ENCODE assay signal across 20 cellular contexts in the genomic region with DNA sequence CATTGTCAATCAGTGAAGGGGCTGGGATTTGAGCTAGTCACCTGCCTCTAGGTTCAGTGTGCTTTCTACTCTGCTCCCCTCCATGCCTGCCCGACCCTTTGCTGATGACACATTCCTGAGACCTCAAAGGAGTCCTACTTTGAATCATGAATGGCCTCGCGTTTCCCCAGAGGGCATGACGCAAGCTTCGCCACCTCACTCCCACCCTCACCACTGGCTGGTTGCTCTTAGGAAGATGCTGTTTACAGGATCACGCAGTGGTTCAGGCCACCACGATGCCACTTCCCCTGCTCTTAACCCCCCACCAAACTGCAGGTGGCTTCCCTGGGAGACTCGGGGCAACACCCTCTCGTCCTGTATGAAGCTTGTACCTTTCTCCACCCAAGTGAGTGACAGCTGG.
A peak's percentile ranks its signal among the peaks of the same experiment; 100 is the strongest.
DNase-seq lines count a peak whose midpoint lies in the region; ATAC-seq and TF ChIP-seq lines count a peak whose summit lies in the region.
"Had no signal": no experiment of that assay in that cellular context is flagged by ENCODE, and none has a peak within 500 bp of the region (broad histone marks: within the 10 kb centered on the region; RNA-seq: fewer than 3 reads in every experiment).

No MANE protein-coding gene starts in this region.

- H3K27ac Mint-ChIP-seq in activated CD8-positive, alpha-beta T cell treated with anti-CD3 and anti-CD28 coated beads for 36 hours: no peak overlapping the region
- H3K27ac Mint-ChIP-seq in activated CD8-positive, alpha-beta T cell treated with anti-CD3 and anti-CD28 coated beads, Interleukin-2, amount 10 ng/mL, durations not matched to agents 7 days and 5 days: no peak overlapping the region
- H3K27ac Mint-ChIP-seq in stimulated activated naive CD8-positive, alpha-beta T cell treated with anti-CD3 and anti-CD28 coated beads, Interleukin-15, amount 100 ng/mL, for 72 hours: no peak overlapping the region
- H3K27ac Mint-ChIP-seq: CD8-positive, alpha-beta memory T cell; GM23338 had no signal

- CTCF ChIA-PET in activated CD8-positive, alpha-beta T cell treated with anti-CD3 and anti-CD28 coated beads for 36 hours (lab: Charles Lee): no interaction called here
- CTCF ChIA-PET in activated CD8-positive, alpha-beta T cell treated with anti-CD3 and anti-CD28 coated beads, Interleukin-2, amount 10 ng/mL, durations not matched to agents 7 days and 5 days (lab: Charles Lee): no interaction called here

- H3K4me1 Mint-ChIP-seq in activated CD8-positive, alpha-beta T cell treated with anti-CD3 and anti-CD28 coated beads for 36 hours (ENCODE audit: low read depth): no peaks in the 10 kb centered on the region
- H3K4me1 Mint-ChIP-seq in activated CD8-positive, alpha-beta T cell treated with anti-CD3 and anti-CD28 coated beads, Interleukin-2, amount 10 ng/mL, durations not matched to agents 7 days and 5 days (ENCODE audit: low read depth): no peaks in the 10 kb centered on the region
- H3K4me1 Mint-ChIP-seq in stimulated activated naive CD8-positive, alpha-beta T cell treated with anti-CD3 and anti-CD28 coated beads, Interleukin-15, amount 100 ng/mL, for 72 hours: no peaks in the 10 kb centered on the region
- H3K4me1 Mint-ChIP-seq: CD8-positive, alpha-beta memory T cell had no signal

- peaks cover 19% of the 10 kb centered on the region for H3K27me3 Mint-ChIP-seq in activated CD8-positive, alpha-beta T cell treated with anti-CD3 and anti-CD28 coated beads for 36 hours
- peaks cover 15% of the 10 kb centered on the region for H3K27me3 Mint-ChIP-seq in activated CD8-positive, alpha-beta T cell treated with anti-CD3 and anti-CD28 coated beads, Interleukin-2, amount 10 ng/mL, durations not matched to agents 7 days and 5 days (ENCODE audit: low read depth)
- peaks cover 69% of the 10 kb centered on the region for H3K27me3 Mint-ChIP-seq in stimulated activated naive CD8-positive, alpha-beta T cell treated with anti-CD3 and anti-CD28 coated beads, Interleukin-15, amount 100 ng/mL, for 72 hours

- peak; percentile 5 for DNase-seq in activated CD8-positive, alpha-beta T cell treated with anti-CD3 and anti-CD28 coated beads for 36 hours
- DNase-seq in activated CD8-positive, alpha-beta T cell treated with anti-CD3 and anti-CD28 coated beads, Interleukin-2, amount 10 ng/mL, durations not matched to agents 7 days and 5 days: no peak
- peak in 1 of 2 donors; percentile 19 for DNase-seq in stimulated activated naive CD8-positive, alpha-beta T cell treated with anti-CD3 and anti-CD28 coated beads, Interleukin-15, amount 100 ng/mL, for 72 hours
- DNase-seq in stimulated activated naive CD8-positive, alpha-beta T cell treated with anti-CD3 and anti-CD28 coated beads, Interleukin-15, Interleukin-2, amounts not matched to agents 100 U/mL and 50 U/mL, for 24 hours: no peak
- DNase-seq in mesenteric fat pad (ENCODE audit: low spot score) (peak; percentile 43), NCI-H526 (lab: John Stamatoyannopoulos, UW) (no peak), globus pallidus (ENCODE audit: low spot score) (no peak)
- DNase-seq: Calu3; CD8-positive, alpha-beta memory T cell; DMS153; GDM1; HCEC 1CT; NCI-H1105; NCI-H146; NCI-H2029; NCI-H226; NCI-H510A treated with DMSO at 0.1 percent for 48 hours; NCI-H774; NK-92 treated with Interleukin-12 subunit alpha and Interleukin-12 subunit beta, amount 100 ng/mL, for 24 hours had no signal

- H3K36me3 Mint-ChIP-seq in activated CD8-positive, alpha-beta T cell treated with anti-CD3 and anti-CD28 coated beads for 36 hours (ENCODE audit: low read depth): no peaks in the 10 kb centered on the region
- H3K36me3 Mint-ChIP-seq in activated CD8-positive, alpha-beta T cell treated with anti-CD3 and anti-CD28 coated beads, Interleukin-2, amount 10 ng/mL, durations not matched to agents 7 days and 5 days (ENCODE audit: low read depth): no peaks in the 10 kb centered on the region
- H3K36me3 Mint-ChIP-seq: CD8-positive, alpha-beta memory T cell had no signal

- no peak for ATAC-seq in activated CD8-positive, alpha-beta T cell treated with anti-CD3 and anti-CD28 coated beads for 36 hours
- ATAC-seq in activated CD8-positive, alpha-beta T cell treated with anti-CD3 and anti-CD28 coated beads, Interleukin-2, amount 10 ng/mL, durations not matched to agents 7 days and 5 days: no peak
- ATAC-seq in stimulated activated naive CD8-positive, alpha-beta T cell treated with anti-CD3 and anti-CD28 coated beads, Interleukin-15, amount 100 ng/mL, for 72 hours: peak; percentile 54
- no peak for ATAC-seq in stimulated activated naive CD8-positive, alpha-beta T cell treated with anti-CD3 and anti-CD28 coated beads, Interleukin-15, Interleukin-2, amounts not matched to agents 100 U/mL and 50 U/mL, for 24 hours
- ATAC-seq: GM23338 had no signal

- TF ChIP-seq CTCF in activated CD8-positive, alpha-beta T cell treated with anti-CD3 and anti-CD28 coated beads for 36 hours (IDR thresholded peaks at IDR 0.05): no peak

- no peaks in the 10 kb centered on the region for H3K9me3 Mint-ChIP-seq in activated CD8-positive, alpha-beta T cell treated with anti-CD3 and anti-CD28 coated beads for 36 hours
- no peaks in the 10 kb centered on the region for H3K9me3 Mint-ChIP-seq in activated CD8-positive, alpha-beta T cell treated with anti-CD3 and anti-CD28 coated beads, Interleukin-2, amount 10 ng/mL, durations not matched to agents 7 days and 5 days (ENCODE audit: insufficient read depth)
- no peaks in the 10 kb centered on the region for H3K9me3 Mint-ChIP-seq in stimulated activated naive CD8-positive, alpha-beta T cell treated with anti-CD3 and anti-CD28 coated beads, Interleukin-15, amount 100 ng/mL, for 72 hours
- H3K9me3 Mint-ChIP-seq: GM23338 had no signal

- no peak overlapping the region for H3K4me3 Mint-ChIP-seq in activated CD8-positive, alpha-beta T cell treated with anti-CD3 and anti-CD28 coated beads for 36 hours
- no peak overlapping the region for H3K4me3 Mint-ChIP-seq in activated CD8-positive, alpha-beta T cell treated with anti-CD3 and anti-CD28 coated beads, Interleukin-2, amount 10 ng/mL, durations not matched to agents 7 days and 5 days
- no peak overlapping the region for H3K4me3 Mint-ChIP-seq in stimulated activated naive CD8-positive, alpha-beta T cell treated with anti-CD3 and anti-CD28 coated beads, Interleukin-15, amount 100 ng/mL, for 72 hours
- H3K4me3 Mint-ChIP-seq: CD8-positive, alpha-beta memory T cell; GM23338 had no signal

- intact Hi-C loops in activated CD8-positive, alpha-beta T cell treated with anti-CD3 and anti-CD28 coated beads for 36 hours (cut with micrococcal nuclease): no loop called here

- POLR2A ChIA-PET in activated CD8-positive, alpha-beta T cell treated with anti-CD3 and anti-CD28 coated beads for 36 hours (lab: Charles Lee): no interaction called here
- POLR2A ChIA-PET in activated CD8-positive, alpha-beta T cell treated with anti-CD3 and anti-CD28 coated beads, Interleukin-2, amount 10 ng/mL, durations not matched to agents 7 days and 5 days (lab: Charles Lee): no interaction called here

Comparison
In these comparisons a context has a peak if more than half of its experiments do, and no peak if none do; other contexts are left out.
1. DNase-seq: peak in activated CD8-positive, alpha-beta T cell treated with anti-CD3 and anti-CD28 coated beads for 36 hours (single experiment) and mesenteric fat pad (single experiment); none in activated CD8-positive, alpha-beta T cell treated with anti-CD3 and anti-CD28 coated beads, Interleukin-2, amount 10 ng/mL, durations not matched to agents 7 days and 5 days (single experiment), stimulated activated naive CD8-positive, alpha-beta T cell treated with anti-CD3 and anti-CD28 coated beads, Interleukin-15, Interleukin-2, amounts not matched to agents 100 U/mL and 50 U/mL, for 24 hours (single experiment), NCI-H526 (0 of 2) and globus pallidus (single experiment).